15 cellular contexts compared by ENCODE assay signal in genomic region chr16:30372037-30372712, GRCh38. TPM values are rescaled to one million over a fixed set of nuclear protein-coding genes. Genes with fewer than 3 reads are reported as not detected.
DNase-seq lines count a peak whose midpoint lies in the region; ATAC-seq and TF ChIP-seq lines count a peak whose summit lies in the region.
"Had no signal": no experiment of that assay in that cellular context is flagged by ENCODE, and none has a peak within 500 bp of the region (broad histone marks: within the 10 kb centered on the region; RNA-seq: fewer than 3 reads in every experiment).

No MANE protein-coding gene starts in this region.

- peak overlapping the region; percentile 84 for H3K4me3 Mint-ChIP-seq in T-helper 1 cell treated with Interleukin-12 subunit alpha and Interleukin-12 subunit beta and Interleukin-4 antibody, amounts not matched to agents 30 μg/mL and 1 μg/mL, for 36 hours
- H3K4me3 Mint-ChIP-seq in osteocyte (ENCODE audit: unreplicated experiment): peak overlapping the region; percentile 23

- peak overlapping the region; percentile 94 for H3K27ac Mint-ChIP-seq in T-helper 1 cell treated with Interleukin-12 subunit alpha and Interleukin-12 subunit beta and Interleukin-4 antibody, amounts not matched to agents 30 μg/mL and 1 μg/mL, for 36 hours
- peak overlapping the region; percentile 93 for H3K27ac Mint-ChIP-seq in osteocyte (ENCODE audit: unreplicated experiment)

- peak overlapping the region in 2 of 59 donors; percentile 68 to 87 for H3K4me3 ChIP-seq in dorsolateral prefrontal cortex

- no peaks in the 10 kb centered on the region for H3K9me3 Mint-ChIP-seq in T-helper 1 cell treated with Interleukin-12 subunit alpha and Interleukin-12 subunit beta and Interleukin-4 antibody, amounts not matched to agents 30 μg/mL and 1 μg/mL, for 36 hours
- H3K9me3 Mint-ChIP-seq in osteocyte (ENCODE audit: unreplicated experiment): no peaks in the 10 kb centered on the region

- no peak for DNase-seq in T-helper 1 cell
- DNase-seq in NAMALWA (ENCODE audit: low spot score): peak; percentile 65
- no peak for DNase-seq in dorsolateral prefrontal cortex
- no peak for DNase-seq in osteocyte (ENCODE audit: extremely low spot score, unreplicated experiment)
- no peak for DNase-seq in NCI-H1417 treated with DMSO at 0.1 percent for 48 hours (lab: John Stamatoyannopoulos, UW)
- DNase-seq: activated CD4-positive, alpha-beta T cell treated with anti-CD3 and anti-CD28 coated beads for 1 hour; NCI-H1092; PC-3 had no signal

- ATAC-seq in GM21360 (IDR thresholded peaks at IDR 0.05; ENCODE audit: unreplicated experiment): no peak
- no peak for ATAC-seq in GM18861 (IDR thresholded peaks at IDR 0.05; ENCODE audit: unreplicated experiment)
- ATAC-seq: A549, gastroesophageal sphincter, PC-3 had no signal

- peak overlapping the region; percentile 86 to 100 (median 99) for H3K27ac ChIP-seq in dorsolateral prefrontal cortex

- TF ChIP-seq CTCF in dorsolateral prefrontal cortex (IDR thresholded peaks at IDR 0.05 in 54 of 56, conservative IDR thresholded peaks at IDR 0.05 in 2 of 56; ENCODE audit: low read depth in 1 of 56, partially characterized antibody in 56 of 56) (no peak), osteocyte (IDR thresholded peaks at IDR 0.05) (no peak)

- H3K27me3 ChIP-seq in dorsolateral prefrontal cortex: no peaks in the 10 kb centered on the region
- H3K27me3 ChIP-seq: gastroesophageal sphincter, upper lobe of left lung had no signal

- peaks cover 9% of the 10 kb centered on the region for H3K36me3 Mint-ChIP-seq in T-helper 1 cell treated with Interleukin-12 subunit alpha and Interleukin-12 subunit beta and Interleukin-4 antibody, amounts not matched to agents 30 μg/mL and 1 μg/mL, for 36 hours (ENCODE audit: low read depth)
- peaks cover 3% of the 10 kb centered on the region for H3K36me3 Mint-ChIP-seq in osteocyte (ENCODE audit: unreplicated experiment)

- intact Hi-C loops in dorsolateral prefrontal cortex (cut with DNase I): no loop called here

- no peaks in the 10 kb centered on the region for H3K27me3 Mint-ChIP-seq in T-helper 1 cell treated with Interleukin-12 subunit alpha and Interleukin-12 subunit beta and Interleukin-4 antibody, amounts not matched to agents 30 μg/mL and 1 μg/mL, for 36 hours (ENCODE audit: low read depth)
- no peaks in the 10 kb centered on the region for H3K27me3 Mint-ChIP-seq in osteocyte (ENCODE audit: unreplicated experiment)

- peaks cover 25% of the 10 kb centered on the region for H3K4me1 Mint-ChIP-seq in T-helper 1 cell treated with Interleukin-12 subunit alpha and Interleukin-12 subunit beta and Interleukin-4 antibody, amounts not matched to agents 30 μg/mL and 1 μg/mL, for 36 hours (ENCODE audit: low read depth)
- H3K4me1 Mint-ChIP-seq in osteocyte (ENCODE audit: unreplicated experiment): peaks cover 32% of the 10 kb centered on the region

RNA-seq across cellular contexts. Expression of gene TBC1D10B, which starts 1.9 kb away (rescaled TPM):
- total RNA-seq in dorsolateral prefrontal cortex (10 to 100 TPM; 50.3 to 87.6 (median 67.1) TPM), osteocyte (47.0 and 49.0 TPM in 2 replicates)

RNA-seq across cellular contexts. Expression of gene MYL11, which starts 2.4 kb away (rescaled TPM):
- 1 to 10 TPM in 12 of 120 experiments, under 1 TPM in 1, not detected in 107; 0.95 to 3.8 (median 2.0) TPM for total RNA-seq in dorsolateral prefrontal cortex
- total RNA-seq in osteocyte: not detected in 2 replicates
- total RNA-seq: gastroesophageal sphincter, mesenteric fat pad, PC-3 had no signal

RNA-seq across cellular contexts. Expression of gene SEPTIN1, which starts 10.2 kb away (rescaled TPM):
- 1 to 10 TPM; 1.6 to 8.3 (median 4.0) TPM for total RNA-seq in dorsolateral prefrontal cortex
- 1.5 and 2.0 TPM in 2 replicates for total RNA-seq in osteocyte

RNA-seq across cellular contexts. Expression of gene CD2BP2, which starts 17.1 kb away (rescaled TPM):
- 10 to 100 TPM; 45.0 to 76.5 (median 59.2) TPM for total RNA-seq in dorsolateral prefrontal cortex
- 65.1 and 67.4 TPM in 2 replicates for total RNA-seq in osteocyte

RNA-seq across cellular contexts. Expression of gene ZNF48, which starts 23.0 kb away (rescaled TPM):
- total RNA-seq in dorsolateral prefrontal cortex (10 to 100 TPM; 10.1 to 24.9 (median 16.6) TPM), osteocyte (12.7 and 13.2 TPM in 2 replicates)
